Comparison of ENCODE assay signal across 9 cellular contexts in genomic region chr5:129541648-129542251, GRCh38.
DNase-seq lines count a peak whose midpoint lies in the region; ATAC-seq and TF ChIP-seq lines count a peak whose summit lies in the region.
"Had no signal": no experiment of that assay in that cellular context is flagged by ENCODE, and none has a peak within 500 bp of the region (broad histone marks: within the 10 kb centered on the region; RNA-seq: fewer than 3 reads in every experiment).

No MANE protein-coding gene starts in this region.

- no peaks in the 10 kb centered on the region for H3K4me1 ChIP-seq in colonic mucosa
- no peaks in the 10 kb centered on the region for H3K4me1 ChIP-seq in aorta (ENCODE audit: control insufficient read depth in 1 of 2, insufficient read depth in 2 of 2, low read length in 2 of 2)

- H3K4me3 ChIP-seq in colonic mucosa (no peak overlapping the region), aorta (ENCODE audit: low read length in 2 of 2) (no peak overlapping the region)

- no peaks in the 10 kb centered on the region for H3K4me1 Mint-ChIP-seq in natural killer cell treated with Interleukin-12 subunit alpha and Interleukin-12 subunit beta and Interleukin-15 and Interleukin-18, amount 100 ng/mL, for 72 hours (ENCODE audit: low read depth in 2 of 2)

- H3K9me3 Mint-ChIP-seq in natural killer cell treated with Interleukin-12 subunit alpha and Interleukin-12 subunit beta and Interleukin-15 and Interleukin-18, amount 100 ng/mL, for 72 hours: peaks cover 9% of the 10 kb centered on the region

- intact Hi-C loops in colonic mucosa (cut with DNase I): no loop called here
- intact Hi-C loops in aorta (cut with DNase I): no loop called here

- H3K27me3 ChIP-seq in colonic mucosa: no peaks in the 10 kb centered on the region
- H3K27me3 ChIP-seq in aorta (ENCODE audit: control insufficient read depth in 1 of 2, insufficient read depth in 2 of 2, low read length in 1 of 2): no peaks in the 10 kb centered on the region

- DNase-seq in colonic mucosa (no peak), GM19238 (ENCODE audit: insufficient read length, low spot score) (no peak), aorta (no peak), islet precursor cell (no peak)
- no peak for DNase-seq in natural killer cell treated with Interleukin-12 subunit alpha and Interleukin-12 subunit beta and Interleukin-15 and Interleukin-18, amount 100 ng/mL, for 72 hours (ENCODE audit: low spot score)

- no peaks in the 10 kb centered on the region for H3K36me3 ChIP-seq in colonic mucosa
- H3K36me3 ChIP-seq in aorta (ENCODE audit: control insufficient read depth in 1 of 2, insufficient read depth in 2 of 2, low read length in 1 of 2): no peaks in the 10 kb centered on the region

- peak; percentile 68 for ATAC-seq in GM21529 (IDR thresholded peaks at IDR 0.05; ENCODE audit: unreplicated experiment)
- ATAC-seq in aorta (ENCODE audit: low FRiP score): no peak
- no peak for ATAC-seq in natural killer cell treated with Interleukin-12 subunit alpha and Interleukin-12 subunit beta and Interleukin-15 and Interleukin-18, amount 100 ng/mL, for 72 hours
- ATAC-seq: Panc1 had no signal

- H3K27me3 Mint-ChIP-seq in natural killer cell treated with Interleukin-12 subunit alpha and Interleukin-12 subunit beta and Interleukin-15 and Interleukin-18, amount 100 ng/mL, for 72 hours: no peaks in the 10 kb centered on the region

- no peaks in the 10 kb centered on the region for H3K9me3 ChIP-seq in colonic mucosa
- no peaks in the 10 kb centered on the region for H3K9me3 ChIP-seq in aorta (ENCODE audit: control insufficient read depth, low read length)

- peaks cover 5% of the 10 kb centered on the region for H3K36me3 Mint-ChIP-seq in natural killer cell treated with Interleukin-12 subunit alpha and Interleukin-12 subunit beta and Interleukin-15 and Interleukin-18, amount 100 ng/mL, for 72 hours

- no peak overlapping the region for H3K27ac ChIP-seq in C4-2B
- no peak overlapping the region for H3K27ac ChIP-seq in colonic mucosa
- H3K27ac ChIP-seq in aorta (ENCODE audit: low read depth in 1 of 2, low read length in 2 of 2): no peak overlapping the region

- no peak overlapping the region for H3K4me3 Mint-ChIP-seq in natural killer cell treated with Interleukin-12 subunit alpha and Interleukin-12 subunit beta and Interleukin-15 and Interleukin-18, amount 100 ng/mL, for 72 hours

- H3K27ac Mint-ChIP-seq in natural killer cell treated with Interleukin-12 subunit alpha and Interleukin-12 subunit beta and Interleukin-15 and Interleukin-18, amount 100 ng/mL, for 72 hours: no peak overlapping the region

- WGBS in aorta, 2 donors: 90 to 92% methylated on average over 4 of the region's 4 CpGs

- H3K9ac ChIP-seq in colonic mucosa (ENCODE audit: low read depth in 2 of 2, low read length in 2 of 2): no peak overlapping the region

- TF ChIP-seq CTCF in C4-2B (conservative IDR thresholded peaks at IDR 0.05) (peak; percentile 72), LNCAP (IDR thresholded peaks at IDR 0.05) (peak; percentile 44), colonic mucosa (IDR thresholded peaks at IDR 0.05) (peak; percentile 13)

Comparison
In these comparisons a context has a peak if more than half of its experiments do, and no peak if none do; other contexts are left out.
1. CTCF ChIP-seq: peak in every context shown above with its lines; median percentile 72 in C4-2B; 44 in LNCAP; 13 in colonic mucosa.